ENCODE assay signal across 9 cellular contexts in genomic region chr16:67993207-67994036, GRCh38. TPM values are rescaled to one million over a fixed set of nuclear protein-coding genes. Genes with fewer than 3 reads are reported as not detected.
DNase-seq lines count a peak whose midpoint lies in the region; ATAC-seq and TF ChIP-seq lines count a peak whose summit lies in the region.
"Had no signal": no experiment of that assay in that cellular context is flagged by ENCODE, and none has a peak within 500 bp of the region (broad histone marks: within the 10 kb centered on the region; RNA-seq: fewer than 3 reads in every experiment).

No MANE protein-coding gene starts in this region.

- H4K5ac ChIP-seq in IMR-90 (ENCODE audit: low read depth, low read length) = peak overlapping the region; percentile 54

- no peaks in the 10 kb centered on the region for H3K9me3 ChIP-seq in IMR-90 (ENCODE audit: control insufficient read depth, insufficient read depth, low read length)
- no peaks in the 10 kb centered on the region for H3K9me3 ChIP-seq in osteoblast (ENCODE audit: low read depth, low read length)

- no peak overlapping the region for H3K56ac ChIP-seq in IMR-90 (ENCODE audit: extremely low read depth, insufficient read depth, low read length)

- intact Hi-C loops in IMR-90 (cut with micrococcal nuclease) = loop anchor here (1.0 kb wide), 2 partner anchors 47 to 236 kb away; no protein-coding TSS in a partner anchor

- no peak for TF ChIP-seq POLR2A in IMR-90 (IDR thresholded peaks at IDR 0.05; ENCODE audit: low read depth, low read length)
- peak; percentile 39 for TF ChIP-seq POLR2A in Raji (IDR thresholded peaks at IDR 0.05; ENCODE audit: insufficient read depth, low read depth, low read length)

- H2AK5ac ChIP-seq in IMR-90 (ENCODE audit: low read depth, low read length) = peak overlapping the region; percentile 85

- H2AK9ac ChIP-seq in IMR-90 (replicated peaks; ENCODE audit: low read depth, low read length, poor library complexity) = peak overlapping the region; percentile 94

- H3K14ac ChIP-seq in IMR-90 (replicated peaks; ENCODE audit: low read depth, low read length) = no peak overlapping the region; the same call in 1 of the 2 replicates

- no peak overlapping the region for H2BK5ac ChIP-seq in IMR-90 (ENCODE audit: low read depth, low read length, poor library complexity, severe bottlenecking)

- H3K4me3 ChIP-seq in IMR-90 (ENCODE audit: insufficient read depth, low read depth, low read length) (no peak overlapping the region), osteoblast (ENCODE audit: insufficient read depth, low read length) (peak overlapping the region; percentile 67)

- no peak overlapping the region for H3K9ac ChIP-seq in IMR-90 (ENCODE audit: low read depth, low read length)

- POLR2A ChIA-PET in IMR-90 (lab: Charles Lee; ENCODE audit: unreplicated experiment) = interaction anchor here (0.5 kb wide), 1 partner anchor 250 kb away, joined by 6 read pairs; no protein-coding TSS in a partner anchor

- peak; percentile 70 for TF ChIP-seq RAD21 in IMR-90 (IDR thresholded peaks at IDR 0.05; ENCODE audit: low read length)

- H3K18ac ChIP-seq in IMR-90 (ENCODE audit: low read depth, low read length) = no peak overlapping the region

- peak overlapping the region; percentile 54 for H3K4ac ChIP-seq in IMR-90 (ENCODE audit: low read depth, low read length)

- DNase-seq in Caki2 (ENCODE audit: low read depth) (peak; percentile 65), IMR-90 (peak; percentile 47), activated gamma-delta T cell (lab: John Stamatoyannopoulos, UW) (peak; percentile 68), foreskin melanocyte (peak; percentile 51), osteoblast (ENCODE audit: insufficient read length, low spot score, missing footprints) (peak; percentile 99)

- no peak overlapping the region for H2BK120ac ChIP-seq in IMR-90 (ENCODE audit: low read depth, low read length)

- H4K20me1 ChIP-seq in IMR-90 (ENCODE audit: insufficient read depth, low read length) = no peaks in the 10 kb centered on the region; the same call in 1 of the 2 replicates
- no peaks in the 10 kb centered on the region for H4K20me1 ChIP-seq in osteoblast (ENCODE audit: insufficient read depth, low read length)

- 4% methylated on average over 8 of the region's 38 CpGs; no CpG with 5 or more reads in 1 of the 2 experiments for WGBS in IMR-90 (ENCODE audit: extremely low coverage in 2 of 2, insufficient read length in 1 of 2), 2 experiments

- peak overlapping the region; percentile 79 to 83 for H4K8ac ChIP-seq in IMR-90 (ENCODE audit: low read depth in 2 of 2, low read length in 2 of 2)

- H2AFZ ChIP-seq in IMR-90 (replicated peaks; ENCODE audit: low read length, poor library complexity) = peak overlapping the region; percentile 94
- peak overlapping the region; percentile 86 for H2AFZ ChIP-seq in osteoblast (ENCODE audit: low read length)

- H3K27me3 ChIP-seq in IMR-90 (ENCODE audit: control insufficient read depth, insufficient read depth, low read length) (peaks cover 5% of the 10 kb centered on the region; the same call in 1 of the 2 replicates), osteoblast (ENCODE audit: insufficient read depth, low read length) (no peaks in the 10 kb centered on the region)

- no peak overlapping the region; the same call in 2 of the 3 replicates for H2BK15ac ChIP-seq in IMR-90 (ENCODE audit: low read depth, low read length)

- no peaks in the 10 kb centered on the region for H3K79me2 ChIP-seq in osteoblast (ENCODE audit: insufficient read depth, low read length)

- BruUV-seq in IMR-90 (replicated peaks; lab: Mats Ljungman, UMichigan) = no TSS peak

- dilution Hi-C loops in IMR-90 (cut with HindIII; ENCODE audit: low sequenced_read_pairs, unreplicated experiment) = no loop called here

- H3K4me1 ChIP-seq in IMR-90 (ENCODE audit: control insufficient read depth, insufficient read depth, low read length) (peaks cover 4% of the 10 kb centered on the region; the same call in 1 of the 2 replicates), osteoblast (ENCODE audit: insufficient read depth, low read length) (peaks cover 5% of the 10 kb centered on the region)

- no peaks in the 10 kb centered on the region for H3K79me1 ChIP-seq in IMR-90 (ENCODE audit: low read depth in 1 of 2, low read length in 2 of 2)

- H3K23ac ChIP-seq in IMR-90 (ENCODE audit: low read depth, low read length) = no peak overlapping the region

- H3K36me3 ChIP-seq in IMR-90 (ENCODE audit: control insufficient read depth, insufficient read depth, low read length) (no peaks in the 10 kb centered on the region), osteoblast (ENCODE audit: insufficient read depth, low read length) (no peaks in the 10 kb centered on the region)

- in situ Hi-C loops in Caki2 (cut with HindIII; ENCODE audit: low pct_unique_long_range_greater_than_20kb, low sequenced_read_pairs) = no loop called here
- in situ Hi-C loops in IMR-90 (cut with MboI; ENCODE audit: low sequenced_read_pairs) = no loop called here

- peak; percentile 67 for ATAC-seq in GM21390 (IDR thresholded peaks at IDR 0.05; ENCODE audit: unreplicated experiment)
- ATAC-seq in IMR-90 (ENCODE audit: low read depth) = peak; percentile 100

- H3K4me2 ChIP-seq in IMR-90 (ENCODE audit: low read depth, low read length) (peak overlapping the region; percentile 63), osteoblast (ENCODE audit: insufficient read depth, low read length) (peak overlapping the region; percentile 81)

- peak; percentile 94 for TF ChIP-seq CTCF in IMR-90 (conservative IDR thresholded peaks at IDR 0.05; ENCODE audit: low read depth, low read length)
- TF ChIP-seq CTCF in osteoblast (IDR thresholded peaks at IDR 0.05; ENCODE audit: extremely low read depth, low read depth, low read length) = peak; percentile 76

- peak overlapping the region; percentile 70 for H4K91ac ChIP-seq in IMR-90 (ENCODE audit: insufficient read depth, low read depth, low read length)

- H3K27ac ChIP-seq in IMR-90 (ENCODE audit: insufficient read depth, low read length) = no peak overlapping the region
- H3K27ac ChIP-seq in osteoblast (ENCODE audit: low read depth, low read length) = no peak overlapping the region
- H3K27ac ChIP-seq in temporal lobe (ENCODE audit: low read depth, low read length) = peak overlapping the region; percentile 44
- H3K27ac ChIP-seq: epithelial cell of prostate had no signal

- H2BK20ac ChIP-seq in IMR-90 (ENCODE audit: low read depth, low read length) = no peak overlapping the region

- no peaks in the 10 kb centered on the region; the same call in 1 of the 2 replicates for H3K9me1 ChIP-seq in IMR-90 (ENCODE audit: insufficient read depth, low read length)

- CTCF ChIA-PET in IMR-90 (lab: Yijun Ruan, JAX) = no interaction called here

TF ChIP-seq in IMR-90, 13 proteins besides CTCF, POLR2A, EP300 and RAD21 (continues in another document):
- TF ChIP-seq CHD1 (IDR thresholded peaks at IDR 0.05; ENCODE audit: low read depth, low read length) (no peak), RCOR1 (IDR thresholded peaks at IDR 0.05; ENCODE audit: insufficient replicate concordance, low read length) (no peak), CEBPB (IDR thresholded peaks at IDR 0.05; ENCODE audit: low read depth, low read length) (no peak), FOS (IDR thresholded peaks at IDR 0.05; ENCODE audit: low read depth, low read length) (no peak), SMC3 (IDR thresholded peaks at IDR 0.05; ENCODE audit: low read depth, low read length) (peak; percentile 89)
- TF ChIP-seq, protein P1, sequence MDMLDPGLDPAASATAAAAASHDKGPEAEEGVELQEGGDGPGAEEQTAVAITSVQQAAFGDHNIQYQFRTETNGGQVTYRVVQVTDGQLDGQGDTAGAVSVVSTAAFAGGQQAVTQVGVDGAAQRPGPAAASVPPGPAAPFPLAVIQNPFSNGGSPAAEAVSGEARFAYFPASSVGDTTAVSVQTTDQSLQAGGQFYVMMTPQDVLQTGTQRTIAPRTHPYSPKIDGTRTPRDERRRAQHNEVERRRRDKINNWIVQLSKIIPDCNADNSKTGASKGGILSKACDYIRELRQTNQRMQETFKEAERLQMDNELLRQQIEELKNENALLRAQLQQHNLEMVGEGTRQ (IDR thresholded peaks at IDR 0.05; ENCODE audit: low read depth, low read length) = no peak

RNA-seq across cellular contexts. Expression of gene DPEP2, which starts 5.9 kb away (rescaled TPM):
- not detected in 2 replicates for total RNA-seq in Caki2 (2014; rRNA removed; shearing (Covaris generic); ENCODE audit: low replicate concordance)
- total RNA-seq in IMR-90 (2012; rRNA removed) (not detected in 2 replicates), osteoblast (not detected in 2 replicates), temporal lobe (0.98 TPM)
- not detected in 2 replicates for polyA plus RNA-seq in IMR-90 (2012; rRNA removed)
- 0.13 TPM in 1 of 2 replicates, not detected in the other for polyA plus RNA-seq in IMR-90 (2012; cell fraction: cytosol; rRNA removed)
- polyA plus RNA-seq in IMR-90 (2012; cell fraction: nucleus; rRNA removed; ENCODE audit: low replicate concordance) = 0.02 and 0.08 TPM in 2 replicates

RNA-seq across cellular contexts. Expression of gene DPEP3, which starts 13.1 kb away (rescaled TPM):
- not detected in 2 replicates for total RNA-seq in Caki2 (2014; rRNA removed; shearing (Covaris generic); ENCODE audit: low replicate concordance)
- not detected in 2 replicates for total RNA-seq in IMR-90 (2012; rRNA removed)
- polyA plus RNA-seq in IMR-90 (2012; rRNA removed) = not detected in 2 replicates
- not detected in 2 replicates for polyA plus RNA-seq in IMR-90 (2012; cell fraction: cytosol; rRNA removed)
- not detected in 2 replicates for polyA plus RNA-seq in IMR-90 (2012; cell fraction: nucleus; rRNA removed; ENCODE audit: low replicate concordance)
- not detected in 2 replicates for total RNA-seq in osteoblast
- 0.25 TPM for total RNA-seq in temporal lobe

RNA-seq across cellular contexts. Expression of gene DPEP2NB, which starts 22.3 kb away (rescaled TPM):
- total RNA-seq in Caki2 (2014; rRNA removed; shearing (Covaris generic); ENCODE audit: low replicate concordance) = not detected in 2 replicates
- total RNA-seq in IMR-90 (2012; rRNA removed) (not detected in 2 replicates), osteoblast (not detected in 2 replicates), temporal lobe (not detected)
- polyA plus RNA-seq in IMR-90 (2012; rRNA removed) = not detected in 2 replicates
- polyA plus RNA-seq in IMR-90 (2012; cell fraction: cytosol; rRNA removed) = not detected in 2 replicates
- not detected in 2 replicates for polyA plus RNA-seq in IMR-90 (2012; cell fraction: nucleus; rRNA removed; ENCODE audit: low replicate concordance)

RNA-seq across cellular contexts. Expression of gene SLC12A4, which starts 25.0 kb away (rescaled TPM):
- total RNA-seq in Caki2 (2014; rRNA removed; shearing (Covaris generic); ENCODE audit: low replicate concordance) = 19.8 and 49.8 TPM in 2 replicates
- total RNA-seq in IMR-90 (2012; rRNA removed) (36.4 and 36.6 TPM in 2 replicates), osteoblast (79.3 and 82.2 TPM in 2 replicates), temporal lobe (5.4 TPM)
- polyA plus RNA-seq in IMR-90 (2012; rRNA removed) = 114 and 132 TPM in 2 replicates
- 47.5 and 51.1 TPM in 2 replicates for polyA plus RNA-seq in IMR-90 (2012; cell fraction: cytosol; rRNA removed)
- 281 and 488 TPM in 2 replicates for polyA plus RNA-seq in IMR-90 (2012; cell fraction: nucleus; rRNA removed; ENCODE audit: low replicate concordance)

RNA-seq across cellular contexts. Expression of gene DDX28, which starts 29.6 kb away (rescaled TPM):
- 21.6 and 28.9 TPM in 2 replicates for total RNA-seq in Caki2 (2014; rRNA removed; shearing (Covaris generic); ENCODE audit: low replicate concordance)
- total RNA-seq in IMR-90 (2012; rRNA removed) (8.9 and 10.0 TPM in 2 replicates), osteoblast (10.5 and 12.4 TPM in 2 replicates), temporal lobe (6.4 TPM)
- 9.0 and 9.2 TPM in 2 replicates for polyA plus RNA-seq in IMR-90 (2012; rRNA removed)
- polyA plus RNA-seq in IMR-90 (2012; cell fraction: cytosol; rRNA removed) = 7.3 and 7.9 TPM in 2 replicates
- polyA plus RNA-seq in IMR-90 (2012; cell fraction: nucleus; rRNA removed; ENCODE audit: low replicate concordance) = 3.4 and 5.0 TPM in 2 replicates

Comparison
In these comparisons a context has a peak if more than half of its experiments do, and no peak if none do; other contexts are left out.
1. DNase-seq: peak in every context shown above with its lines; median percentile 99 in osteoblast; 68 in activated gamma-delta T cell; 65 in Caki2; 51 in foreskin melanocyte; 47 in IMR-90.